ENCODE assay signal across 13 cellular contexts in the genomic region with DNA sequence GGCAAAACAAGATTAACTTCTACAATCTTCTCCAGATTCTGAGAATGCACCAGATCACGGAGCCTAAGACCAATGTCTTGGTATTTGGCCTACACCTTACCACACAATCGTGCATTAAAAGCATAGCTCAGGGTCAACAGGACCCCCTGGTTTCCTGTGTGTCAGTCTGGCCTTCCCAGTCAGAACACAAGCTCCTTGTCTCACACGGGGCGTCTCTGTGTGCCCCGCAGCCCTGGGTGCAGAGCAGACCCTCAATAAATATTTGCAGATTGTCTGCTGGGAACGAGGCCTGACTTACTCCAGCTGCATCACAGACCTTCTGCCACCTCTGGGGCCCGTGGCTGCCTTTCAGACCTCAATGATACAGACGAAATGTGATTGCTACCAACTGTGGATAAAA.
DNase-seq lines count a peak whose midpoint lies in the region; ATAC-seq and TF ChIP-seq lines count a peak whose summit lies in the region.
"Had no signal": no experiment of that assay in that cellular context is flagged by ENCODE, and none has a peak within 500 bp of the region (broad histone marks: within the 10 kb centered on the region; RNA-seq: fewer than 3 reads in every experiment).

No MANE protein-coding gene starts in this region.

- H3K36me3 ChIP-seq in PC-9 (ENCODE audit: low read depth): no peaks in the 10 kb centered on the region
- H3K36me3 ChIP-seq in mammary epithelial cell (ENCODE audit: insufficient read depth, low read length): no peaks in the 10 kb centered on the region

- no peaks in the 10 kb centered on the region for H3K9me3 ChIP-seq in PC-9 (ENCODE audit: insufficient read depth, low read depth)
- no peaks in the 10 kb centered on the region for H3K9me3 ChIP-seq in mammary epithelial cell (replicated peaks; ENCODE audit: insufficient read depth, low read length)

- no peaks in the 10 kb centered on the region for H4K20me1 ChIP-seq in PC-9 (ENCODE audit: insufficient read depth)
- H4K20me1 ChIP-seq in mammary epithelial cell (ENCODE audit: insufficient read depth, low read length): no peaks in the 10 kb centered on the region

- intact Hi-C loops in activated CD4-positive, alpha-beta T cell treated with anti-CD3 and anti-CD28 coated beads for 36 hours (cut with DNase I, micrococcal nuclease): loop anchor here (1.0 to 5.0 kb wide), 6 partner anchors 71 to 1522 kb away; partner anchors contain the start of genes CTNNB1 (in 1 of the 2) and ULK4 (in 1 of the 2)
- intact Hi-C loops in PC-9 (cut with micrococcal nuclease; ENCODE audit: unreplicated experiment) (loop anchor here (1.0 to 5.0 kb wide), 2 partner anchors 80 to 146 kb away; partner anchors contain the start of gene CTNNB1), mammary epithelial cell (cut with micrococcal nuclease) (loop anchor here (1.0 to 5.0 kb wide), 2 partner anchors 15 to 85 kb away; no protein-coding TSS in a partner anchor)

- peak overlapping the region; percentile 2 for H3K4me3 Mint-ChIP-seq in activated CD4-positive, alpha-beta T cell treated with anti-CD3 and anti-CD28 coated beads for 36 hours
- no peak overlapping the region for H3K4me3 Mint-ChIP-seq in osteocyte (ENCODE audit: unreplicated experiment)
- H3K4me3 Mint-ChIP-seq: type B pancreatic cell had no signal

- no peaks in the 10 kb centered on the region for H3K79me2 ChIP-seq in PC-9 (ENCODE audit: low read depth)
- no peaks in the 10 kb centered on the region for H3K79me2 ChIP-seq in mammary epithelial cell (ENCODE audit: insufficient read depth, low read length)

- H3F3A ChIP-seq in PC-9 (ENCODE audit: insufficient read depth, low read depth): no peaks in the 10 kb centered on the region; the same call in 1 of the 2 replicates

- no peaks in the 10 kb centered on the region for H3K27me3 Mint-ChIP-seq in activated CD4-positive, alpha-beta T cell treated with anti-CD3 and anti-CD28 coated beads for 36 hours
- peaks cover 10% of the 10 kb centered on the region for H3K27me3 Mint-ChIP-seq in osteocyte (ENCODE audit: unreplicated experiment)
- H3K27me3 Mint-ChIP-seq: type B pancreatic cell had no signal

- H3K4me1 ChIP-seq in PC-9 (replicated peaks; ENCODE audit: insufficient read depth) (peaks cover 15% of the 10 kb centered on the region), mammary epithelial cell (ENCODE audit: insufficient read depth, low read length) (peaks cover 16% of the 10 kb centered on the region)

- H3K36me3 Mint-ChIP-seq in activated CD4-positive, alpha-beta T cell treated with anti-CD3 and anti-CD28 coated beads for 36 hours (ENCODE audit: low read depth): no peaks in the 10 kb centered on the region
- H3K36me3 Mint-ChIP-seq in osteocyte (ENCODE audit: unreplicated experiment): no peaks in the 10 kb centered on the region
- H3K36me3 Mint-ChIP-seq: type B pancreatic cell had no signal

- DNase-seq in activated CD4-positive, alpha-beta T cell treated with anti-CD3 and anti-CD28 coated beads for 36 hours: no peak
- DNase-seq in activated CD4-positive, alpha-beta T cell treated with anti-CD3 and anti-CD28 coated beads, Interleukin-2, amount 50 U/mL, for 4 hours: no peak
- DNase-seq in PC-9: no peak
- no peak for DNase-seq in mammary epithelial cell
- DNase-seq in osteocyte (ENCODE audit: extremely low spot score, unreplicated experiment): no peak
- DNase-seq: H7, NCI-H1694 had no signal

- H3K4me3 ChIP-seq in PC-9: no peak overlapping the region
- H3K4me3 ChIP-seq in mammary epithelial cell (replicated peaks in 1 of 3; ENCODE audit: insufficient read depth in 1 of 3, low read depth in 2 of 3, low read length in 3 of 3): no peak overlapping the region
- H3K4me3 ChIP-seq: SK-N-MC had no signal

- TF ChIP-seq CTCF in PC-9 (conservative IDR thresholded peaks at IDR 0.05) (no peak), mammary epithelial cell (conservative IDR thresholded peaks at IDR 0.05 in 1 of 2, IDR thresholded peaks at IDR 0.05 in 1 of 2; ENCODE audit: extremely low read depth in 1 of 2, insufficient read depth in 1 of 2, low read depth in 1 of 2, low read length in 2 of 2) (no peak), osteocyte (IDR thresholded peaks at IDR 0.05) (no peak)

- H3K27me3 ChIP-seq in PC-9 (ENCODE audit: insufficient read depth, low read depth) (no peaks in the 10 kb centered on the region), mammary epithelial cell (ENCODE audit: insufficient read depth, low read length) (no peaks in the 10 kb centered on the region)

- H3K9me3 Mint-ChIP-seq in activated CD4-positive, alpha-beta T cell treated with anti-CD3 and anti-CD28 coated beads for 36 hours (ENCODE audit: low read depth): no peaks in the 10 kb centered on the region
- H3K9me3 Mint-ChIP-seq in osteocyte (ENCODE audit: unreplicated experiment): no peaks in the 10 kb centered on the region
- H3K9me3 Mint-ChIP-seq: IgD-negative memory B cell, type B pancreatic cell had no signal

- H3K9ac ChIP-seq in mammary epithelial cell (ENCODE audit: insufficient read depth, low read length): no peak overlapping the region

- CTCF ChIA-PET in activated CD4-positive, alpha-beta T cell treated with anti-CD3 and anti-CD28 coated beads for 36 hours (lab: Charles Lee): no interaction called here
- CTCF ChIA-PET in PC-9 (lab: Charles Lee): interaction anchor here (0.9 kb wide), 1 partner anchor 145 kb away, joined by 4 read pairs; no protein-coding TSS in a partner anchor
- CTCF ChIA-PET in mammary epithelial cell (lab: Charles Lee; ENCODE audit: low non-redundant PET): no interaction called here

- dilution Hi-C loops in mammary epithelial cell (cut with HindIII; ENCODE audit: low sequenced_read_pairs): no loop called here

- POLR2A ChIA-PET in activated CD4-positive, alpha-beta T cell treated with anti-CD3 and anti-CD28 coated beads for 36 hours (lab: Charles Lee): interaction anchor here (1.2 kb wide), 1 partner anchor 82 kb away, joined by 9 read pairs; the partner anchor contains the start of gene CTNNB1
- POLR2A ChIA-PET in PC-9 (lab: Charles Lee; ENCODE audit: unreplicated experiment): interaction anchor here (0.6 kb wide), 1 partner anchor 316 kb away, joined by 5 read pairs; no protein-coding TSS in a partner anchor

- H2AFZ ChIP-seq in PC-9: no peak overlapping the region
- peak overlapping the region; percentile 69 for H2AFZ ChIP-seq in mammary epithelial cell (ENCODE audit: low read depth, low read length)

- no peak for ATAC-seq in activated CD4-positive, alpha-beta T cell treated with anti-CD3 and anti-CD28 coated beads for 36 hours
- no peak for ATAC-seq in HG03439 (IDR thresholded peaks at IDR 0.05; ENCODE audit: unreplicated experiment)
- no peak for ATAC-seq in HG03521 (IDR thresholded peaks at IDR 0.05; ENCODE audit: unreplicated experiment)
- no peak for ATAC-seq in GM19324 (IDR thresholded peaks at IDR 0.05; ENCODE audit: low FRiP score, unreplicated experiment)

- 90% methylated on average over 8 of the region's 8 CpGs for WGBS in mammary epithelial cell (ENCODE audit: low coverage, missing lambda C conversion rate)

- in situ Hi-C loops in mammary epithelial cell (cut with MboI; ENCODE audit: low sequenced_read_pairs in 2 of 2): no loop called here

- H3K27ac ChIP-seq in PC-9 (peak overlapping the region; percentile 55), mammary epithelial cell (ENCODE audit: insufficient read depth, low read depth, low read length) (no peak overlapping the region)
- H3K27ac ChIP-seq: SK-N-MC had no signal

- 0 out of 2 replicates have a peak overlapping the region, but pooled peaks have one; percentile 36 for H3K4me2 ChIP-seq in PC-9
- H3K4me2 ChIP-seq in mammary epithelial cell (ENCODE audit: insufficient read depth, low read depth, low read length): no peak overlapping the region

- no TSS peak for BruUV-seq in PC-9 (replicated peaks; lab: Mats Ljungman, UMichigan)
- BruUV-seq in mammary epithelial cell (replicated peaks; lab: Mats Ljungman, UMichigan): no TSS peak

- no peaks in the 10 kb centered on the region for H3K9me2 ChIP-seq in PC-9 (ENCODE audit: insufficient read depth)

- H3K27ac Mint-ChIP-seq in activated CD4-positive, alpha-beta T cell treated with anti-CD3 and anti-CD28 coated beads for 36 hours: peak overlapping the region; percentile 73
- peak overlapping the region; percentile 75 for H3K27ac Mint-ChIP-seq in osteocyte (ENCODE audit: unreplicated experiment)
- H3K27ac Mint-ChIP-seq: type B pancreatic cell had no signal

- peaks cover 28% of the 10 kb centered on the region for H3K4me1 Mint-ChIP-seq in activated CD4-positive, alpha-beta T cell treated with anti-CD3 and anti-CD28 coated beads for 36 hours
- H3K4me1 Mint-ChIP-seq in osteocyte (ENCODE audit: unreplicated experiment): peaks cover 11% of the 10 kb centered on the region
